In the genomic region with DNA sequence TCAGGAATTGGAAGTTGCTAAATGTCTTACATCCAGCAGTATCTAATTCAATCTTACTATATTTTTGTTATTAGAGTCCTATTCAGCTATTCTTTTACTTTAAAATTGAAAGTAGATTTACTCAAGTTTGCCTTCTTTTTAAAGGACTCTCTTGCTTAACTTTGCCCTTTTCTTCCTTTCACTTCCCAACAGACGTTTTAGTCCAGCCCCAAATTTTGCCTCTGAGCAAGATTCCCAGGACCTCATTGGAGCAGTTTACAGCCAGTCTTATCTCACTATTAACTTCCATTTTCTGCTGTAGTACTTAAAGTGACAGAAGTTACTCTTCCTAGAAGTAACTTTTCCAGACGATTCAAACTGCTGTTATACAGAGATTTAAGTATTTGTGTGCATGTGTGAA, we compare ENCODE assay signal across 8 cellular contexts. TPM values are rescaled to one million over a fixed set of nuclear protein-coding genes. Genes with fewer than 3 reads are reported as not detected.
DNase-seq lines count a peak whose midpoint lies in the region; ATAC-seq and TF ChIP-seq lines count a peak whose summit lies in the region.

No MANE protein-coding gene starts in this region.

- peaks cover 39% of the 10 kb centered on the region for H3K27me3 Mint-ChIP-seq in neural crest cell (ENCODE audit: low read depth)
- H3K27me3 Mint-ChIP-seq in stimulated activated naive B cell treated with anti-CD40 and anti-IgM and Interleukin-4, amounts not matched to agents 10 μg/mL and 1 μg/mL and 100 μg/mL, for 72 hours: no peaks in the 10 kb centered on the region

- intact Hi-C loops in esophagus muscularis mucosa (cut with DNase I): no loop called here

- H3K9me3 ChIP-seq in esophagus muscularis mucosa: no peaks in the 10 kb centered on the region

- DNase-seq in CD1c-positive myeloid dendritic cell (ENCODE audit: extremely low spot score) (peak; percentile 89), OCI-M1 (lab: John Stamatoyannopoulos, UW) (peak; percentile 83), esophagus muscularis mucosa (ENCODE audit: extremely low spot score) (no peak), neural crest cell (ENCODE audit: low read depth, low spot score) (no peak), OCI-M2 (lab: John Stamatoyannopoulos, UW; ENCODE audit: unreplicated experiment) (no peak), NOMO-1 treated with DMSO at 0.1 percent for 48 hours (lab: John Stamatoyannopoulos, UW; ENCODE audit: unreplicated experiment) (no peak)
- no peak for DNase-seq in effector CD4-positive, alpha-beta T cell
- no peak for DNase-seq in stimulated activated naive B cell treated with anti-CD40 and anti-IgM and Interleukin-4, amounts not matched to agents 10 μg/mL and 1 μg/mL and 100 μg/mL, for 72 hours

- peak overlapping the region; percentile 75 to 94 (median 87) for H3K4me3 ChIP-seq in esophagus muscularis mucosa

- 4% methylated on average over 2 of the region's 2 CpGs for WGBS in esophagus muscularis mucosa

- H3K4me1 ChIP-seq in esophagus muscularis mucosa: peaks cover 27 to 37% (median 34%) of the 10 kb centered on the region in 4 donors

- H3K4me1 Mint-ChIP-seq in neural crest cell: peaks cover 22% of the 10 kb centered on the region
- peaks cover 14 to 27% of the 10 kb centered on the region in 2 donors for H3K4me1 Mint-ChIP-seq in stimulated activated naive B cell treated with anti-CD40 and anti-IgM and Interleukin-4, amounts not matched to agents 10 μg/mL and 1 μg/mL and 100 μg/mL, for 72 hours

- H3K9me3 Mint-ChIP-seq in neural crest cell: no peaks in the 10 kb centered on the region
- no peaks in the 10 kb centered on the region for H3K9me3 Mint-ChIP-seq in stimulated activated naive B cell treated with anti-CD40 and anti-IgM and Interleukin-4, amounts not matched to agents 10 μg/mL and 1 μg/mL and 100 μg/mL, for 72 hours

- no peaks in the 10 kb centered on the region for H3K27me3 ChIP-seq in esophagus muscularis mucosa

- no peak for ATAC-seq in stimulated activated naive B cell treated with anti-CD40 and anti-IgM and Interleukin-4, amounts not matched to agents 10 μg/mL and 1 μg/mL and 100 μg/mL, for 72 hours (replicated peaks)

- no peak for TF ChIP-seq EP300 in esophagus muscularis mucosa (IDR thresholded peaks at IDR 0.05)

- H3K27ac ChIP-seq in esophagus muscularis mucosa (replicated peaks in 1 of 4): peak overlapping the region; percentile 93 to 94 (median 94)

- no peaks in the 10 kb centered on the region for H3K36me3 Mint-ChIP-seq in neural crest cell (ENCODE audit: low read depth)
- peaks cover 0 to 2% of the 10 kb centered on the region in 2 donors for H3K36me3 Mint-ChIP-seq in stimulated activated naive B cell treated with anti-CD40 and anti-IgM and Interleukin-4, amounts not matched to agents 10 μg/mL and 1 μg/mL and 100 μg/mL, for 72 hours

- no peak for TF ChIP-seq CTCF in esophagus muscularis mucosa (IDR thresholded peaks at IDR 0.05)
- no peak for TF ChIP-seq CTCF in neural crest cell (conservative IDR thresholded peaks at IDR 0.05)

- H3K27ac Mint-ChIP-seq in neural crest cell (ENCODE audit: unreplicated experiment): no peak overlapping the region
- H3K27ac Mint-ChIP-seq in stimulated activated naive B cell treated with anti-CD40 and anti-IgM and Interleukin-4, amounts not matched to agents 10 μg/mL and 1 μg/mL and 100 μg/mL, for 72 hours: no peak overlapping the region

- TF ChIP-seq POLR2A in esophagus muscularis mucosa (IDR thresholded peaks at IDR 0.05; ENCODE audit: low read depth): no peak

- H3K4me3 Mint-ChIP-seq in neural crest cell: peak overlapping the region; percentile 69
- H3K4me3 Mint-ChIP-seq in stimulated activated naive B cell treated with anti-CD40 and anti-IgM and Interleukin-4, amounts not matched to agents 10 μg/mL and 1 μg/mL and 100 μg/mL, for 72 hours: peak overlapping the region in 1 of 2 donors; percentile 49

- H3K36me3 ChIP-seq in esophagus muscularis mucosa: no peaks in the 10 kb centered on the region

RNA-seq across cellular contexts. Expression of a gene that starts 1.7 kb away (rescaled TPM):
- total RNA-seq in esophagus muscularis mucosa: 10 to 100 TPM; 31.8 to 47.3 (median 36.3) TPM
- total RNA-seq in neural crest cell: 62.6 and 68.3 TPM in 2 replicates

RNA-seq across cellular contexts. Expression of a gene that starts 18.1 kb away (rescaled TPM):
- 1 to 10 TPM; 1.2 to 5.1 (median 4.0) TPM for total RNA-seq in esophagus muscularis mucosa
- not detected in 2 replicates for total RNA-seq in neural crest cell

Comparison
In these comparisons a context has a peak if more than half of its experiments do, and no peak if none do; other contexts are left out.
1. DNase-seq: peak in CD1c-positive myeloid dendritic cell (single experiment) and OCI-M1 (single experiment); none in esophagus muscularis mucosa (single experiment), neural crest cell (single experiment), effector CD4-positive, alpha-beta T cell (single experiment), OCI-M2 (single experiment), stimulated activated naive B cell treated with anti-CD40 and anti-IgM and Interleukin-4, amounts not matched to agents 10 μg/mL and 1 μg/mL and 100 μg/mL, for 72 hours (single experiment) and NOMO-1 treated with DMSO at 0.1 percent for 48 hours (single experiment).